ENCODE assay signal across 10 cellular contexts in genomic region chr12:2183556-2184541, GRCh38.
DNase-seq lines count a peak whose midpoint lies in the region; ATAC-seq and TF ChIP-seq lines count a peak whose summit lies in the region.
"Had no signal": no experiment of that assay in that cellular context is flagged by ENCODE, and none has a peak within 500 bp of the region (broad histone marks: within the 10 kb centered on the region; RNA-seq: fewer than 3 reads in every experiment).

No MANE protein-coding gene starts in this region.

- CTCF ChIA-PET in GM10248 (lab: Yijun Ruan, JAX) = no interaction called here

- H3K27ac ChIP-seq in right atrium auricular region = peak overlapping the region; percentile 52 to 60
- H3K27ac ChIP-seq: tibial nerve had no signal

- no peaks in the 10 kb centered on the region for H3K9me3 ChIP-seq in right atrium auricular region
- H3K9me3 ChIP-seq: tibial nerve had no signal

- TF ChIP-seq CTCF in WI38 (IDR thresholded peaks at IDR 0.05; ENCODE audit: low read depth, low read length) (peak; percentile 28; the same call in 1 of the 2 replicates), right atrium auricular region (IDR thresholded peaks at IDR 0.05) (peak in 1 of 2 donors; percentile 52), GM10248 (IDR thresholded peaks at IDR 0.05; ENCODE audit: control extremely low read depth, extremely low read depth, low read depth, missing control alignments) (no peak), omental fat pad (IDR thresholded peaks at IDR 0.05) (no peak)

- H3K27me3 ChIP-seq in right atrium auricular region = no peaks in the 10 kb centered on the region
- H3K27me3 ChIP-seq: tibial nerve had no signal

- ATAC-seq in omental fat pad (ENCODE audit: low FRiP score) = no peak
- ATAC-seq in HG02970 (IDR thresholded peaks at IDR 0.05; ENCODE audit: low FRiP score, unreplicated experiment) = no peak

- POLR2A ChIA-PET in GM10248 (lab: Yijun Ruan, JAX) = no interaction called here

- no peak overlapping the region for H3K4me3 ChIP-seq in WI38 (ENCODE audit: low read depth, low read length)
- H3K4me3 ChIP-seq in right atrium auricular region = no peak overlapping the region
- no peak overlapping the region for H3K4me3 ChIP-seq in skeletal muscle cell (ENCODE audit: low read depth, low read length)
- H3K4me3 ChIP-seq: tibial nerve had no signal

- peaks cover 7% of the 10 kb centered on the region for H3K36me3 ChIP-seq in right atrium auricular region
- H3K36me3 ChIP-seq: tibial nerve had no signal

- H3K4me1 ChIP-seq in right atrium auricular region = peaks cover 0 to 37% of the 10 kb centered on the region in 2 donors

- DNase-seq in GM04504 (ENCODE audit: low read depth) (peak; percentile 57), right atrium auricular region (ENCODE audit: low spot score) (no peak), skeletal muscle cell (ENCODE audit: low read depth) (peak; percentile 31), MV-4-11 (lab: John Stamatoyannopoulos, UW) (no peak), GM10248 (ENCODE audit: extremely low spot score) (no peak), omental fat pad (ENCODE audit: low spot score) (no peak)
- DNase-seq: RPMI8226 had no signal

Comparison
In these comparisons a context has a peak if more than half of its experiments do, and no peak if none do; other contexts are left out.
1. DNase-seq: peak in GM04504 (single experiment) and skeletal muscle cell (single experiment); none in right atrium auricular region (single experiment), MV-4-11 (single experiment), GM10248 (single experiment) and omental fat pad (single experiment).